Comparison of ENCODE assay signal across 10 cellular contexts in the genomic region with DNA sequence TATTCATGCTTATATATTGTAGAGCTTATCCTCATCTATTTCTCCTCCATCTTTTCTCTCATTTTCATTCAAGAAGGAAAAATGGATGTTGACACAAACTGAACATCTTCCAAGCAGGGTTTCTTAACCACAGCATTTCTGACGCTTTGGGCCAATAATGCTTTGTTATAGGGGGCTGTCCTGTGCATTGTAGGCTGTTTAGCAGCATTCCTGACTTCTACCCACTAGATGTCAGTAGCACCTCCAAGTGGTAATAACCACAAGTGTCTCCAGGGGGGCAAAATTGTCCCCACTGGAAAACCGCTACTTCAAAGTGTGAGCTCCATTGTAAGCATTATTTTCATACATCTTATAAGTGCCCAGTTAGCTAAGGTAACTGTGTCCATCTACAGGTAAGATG. TPM values are rescaled to one million over a fixed set of nuclear protein-coding genes. Genes with fewer than 3 reads are reported as not detected.
DNase-seq lines count a peak whose midpoint lies in the region; ATAC-seq, FAIRE-seq and TF ChIP-seq lines count a peak whose summit lies in the region.
"Had no signal": no experiment of that assay in that cellular context is flagged by ENCODE, and none has a peak within 500 bp of the region (broad histone marks: within the 10 kb centered on the region; RNA-seq: fewer than 3 reads in every experiment).

No MANE protein-coding gene starts in this region.

- DNase-seq in D721Med (ENCODE audit: insufficient read length, low spot score) (no peak), IMR-90 (no peak), islet precursor cell (peak; percentile 54), OCI-M2 (lab: John Stamatoyannopoulos, UW; ENCODE audit: unreplicated experiment) (no peak), NCI-H2196 (lab: John Stamatoyannopoulos, UW; ENCODE audit: unreplicated experiment) (no peak), NCI-H510A treated with DMSO at 0.1 percent for 48 hours (lab: John Stamatoyannopoulos, UW) (no peak)
- DNase-seq: retina had no signal

- H3K14ac ChIP-seq in IMR-90 (replicated peaks; ENCODE audit: low read depth, low read length), result no peak overlapping the region

- no peak overlapping the region for H2AK5ac ChIP-seq in IMR-90 (ENCODE audit: low read depth, low read length)

- no peak overlapping the region for H3K9ac ChIP-seq in IMR-90 (ENCODE audit: low read depth, low read length)

- CTCF ChIA-PET in IMR-90 (lab: Yijun Ruan, JAX), result interaction anchor here (0.7 kb wide), 1 partner anchor 36 kb away, joined by 3 read pairs; no protein-coding TSS in a partner anchor

- H4K20me1 ChIP-seq in IMR-90 (ENCODE audit: insufficient read depth, low read length), result no peaks in the 10 kb centered on the region

- H3K9me3 ChIP-seq in IMR-90 (ENCODE audit: control insufficient read depth, insufficient read depth, low read length), result no peaks in the 10 kb centered on the region

- intact Hi-C loops in IMR-90 (cut with micrococcal nuclease), result no loop called here

- H3K4me1 ChIP-seq in IMR-90 (ENCODE audit: control insufficient read depth, insufficient read depth, low read length), result no peaks in the 10 kb centered on the region; the same call in none of the 2 replicates

- H2BK20ac ChIP-seq in IMR-90 (ENCODE audit: low read depth, low read length), result no peak overlapping the region

- H2BK120ac ChIP-seq in IMR-90 (ENCODE audit: low read depth, low read length), result no peak overlapping the region

- ATAC-seq in IMR-90 (ENCODE audit: low read depth) (peak; percentile 53; the same call in 1 of the 2 replicates), GM18498 (IDR thresholded peaks at IDR 0.05; ENCODE audit: unreplicated experiment) (no peak)

- no peak for TF ChIP-seq POLR2A in IMR-90 (IDR thresholded peaks at IDR 0.05; ENCODE audit: low read depth, low read length)

- no peak overlapping the region for H2AK9ac ChIP-seq in IMR-90 (replicated peaks; ENCODE audit: low read depth, low read length, poor library complexity)

- H3K4ac ChIP-seq in IMR-90 (ENCODE audit: low read depth, low read length), result no peak overlapping the region

- no peak overlapping the region for H3K4me3 ChIP-seq in IMR-90 (ENCODE audit: insufficient read depth, low read depth, low read length)
- no peak overlapping the region for H3K4me3 ChIP-seq in WI38 (ENCODE audit: low read depth, low read length)

- no peaks in the 10 kb centered on the region for H3K9me1 ChIP-seq in IMR-90 (ENCODE audit: insufficient read depth, low read length)

- no peak overlapping the region for H2AFZ ChIP-seq in IMR-90 (replicated peaks; ENCODE audit: low read length, poor library complexity)

- H3K27me3 ChIP-seq in IMR-90 (ENCODE audit: control insufficient read depth, insufficient read depth, low read length), result no peaks in the 10 kb centered on the region

- no peak overlapping the region for H3K23ac ChIP-seq in IMR-90 (ENCODE audit: low read depth, low read length)

- H3K27ac ChIP-seq in IMR-90 (ENCODE audit: insufficient read depth, low read length), result no peak overlapping the region

- peak; percentile 44; the same call in 1 of the 2 replicates for TF ChIP-seq RAD21 in IMR-90 (IDR thresholded peaks at IDR 0.05; ENCODE audit: low read length)

- H3K56ac ChIP-seq in IMR-90 (ENCODE audit: extremely low read depth, insufficient read depth, low read length), result no peak overlapping the region

- in situ Hi-C loops in IMR-90 (cut with MboI; ENCODE audit: low sequenced_read_pairs), result no loop called here

- no peak overlapping the region for H3K4me2 ChIP-seq in IMR-90 (ENCODE audit: low read depth, low read length)

- POLR2A ChIA-PET in IMR-90 (lab: Charles Lee; ENCODE audit: unreplicated experiment), result no interaction called here

- H3K79me1 ChIP-seq in IMR-90 (ENCODE audit: low read depth in 1 of 2, low read length in 2 of 2), result no peaks in the 10 kb centered on the region

- no peak for FAIRE-seq in D721Med (lab: Jason Lieb, UNC)
- FAIRE-seq: islet of Langerhans had no signal

- WGBS in IMR-90 (ENCODE audit: extremely low coverage in 2 of 2, insufficient read length in 1 of 2), 2 experiments, result no CpG with 5 or more reads among the region's 2 CpGs

- H3K18ac ChIP-seq in IMR-90 (ENCODE audit: low read depth, low read length), result no peak overlapping the region

- H2BK15ac ChIP-seq in IMR-90 (ENCODE audit: low read depth, low read length), result no peak overlapping the region

- no peak overlapping the region for H4K5ac ChIP-seq in IMR-90 (ENCODE audit: low read depth, low read length)

- H3K36me3 ChIP-seq in IMR-90 (ENCODE audit: control insufficient read depth, insufficient read depth, low read length), result no peaks in the 10 kb centered on the region

- dilution Hi-C loops in IMR-90 (cut with HindIII; ENCODE audit: low sequenced_read_pairs, unreplicated experiment), result no loop called here

- H4K91ac ChIP-seq in IMR-90 (ENCODE audit: insufficient read depth, low read depth, low read length), result no peak overlapping the region

- no TSS peak for BruUV-seq in IMR-90 (replicated peaks; lab: Mats Ljungman, UMichigan)

- no peak overlapping the region for H4K8ac ChIP-seq in IMR-90 (ENCODE audit: low read depth in 2 of 2, low read length in 2 of 2)

- TF ChIP-seq CTCF in D721Med (IDR thresholded peaks at IDR 0.05; ENCODE audit: insufficient read depth, missing control alignments) (peak; percentile 16), IMR-90 (conservative IDR thresholded peaks at IDR 0.05; ENCODE audit: low read depth, low read length) (peak; percentile 42), WI38 (IDR thresholded peaks at IDR 0.05; ENCODE audit: low read depth, low read length) (peak; percentile 35)

- no peak overlapping the region for H2BK5ac ChIP-seq in IMR-90 (ENCODE audit: low read depth, low read length, poor library complexity, severe bottlenecking)

TF ChIP-seq in IMR-90, 13 proteins besides CTCF, POLR2A, EP300 and RAD21:
- TF ChIP-seq MAFK (IDR thresholded peaks at IDR 0.05; ENCODE audit: low read depth, low read length) (no peak), BHLHE40 (IDR thresholded peaks at IDR 0.05; ENCODE audit: low read depth, low read length) (no peak), SMC3 (IDR thresholded peaks at IDR 0.05; ENCODE audit: low read depth, low read length) (peak; percentile 18; the same call in 1 of the 2 replicates), FOS (IDR thresholded peaks at IDR 0.05; ENCODE audit: low read depth, low read length) (no peak)
- TF ChIP-seq, protein P1, sequence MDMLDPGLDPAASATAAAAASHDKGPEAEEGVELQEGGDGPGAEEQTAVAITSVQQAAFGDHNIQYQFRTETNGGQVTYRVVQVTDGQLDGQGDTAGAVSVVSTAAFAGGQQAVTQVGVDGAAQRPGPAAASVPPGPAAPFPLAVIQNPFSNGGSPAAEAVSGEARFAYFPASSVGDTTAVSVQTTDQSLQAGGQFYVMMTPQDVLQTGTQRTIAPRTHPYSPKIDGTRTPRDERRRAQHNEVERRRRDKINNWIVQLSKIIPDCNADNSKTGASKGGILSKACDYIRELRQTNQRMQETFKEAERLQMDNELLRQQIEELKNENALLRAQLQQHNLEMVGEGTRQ (IDR thresholded peaks at IDR 0.05; ENCODE audit: low read depth, low read length), result no peak

RNA-seq across cellular contexts. Expression of a gene that starts 2.6 kb away (rescaled TPM):
- total RNA-seq in IMR-90 (2012; rRNA removed), result not detected in 2 replicates
- polyA plus RNA-seq in IMR-90 (2012; rRNA removed), result not detected in 2 replicates
- not detected in 2 replicates for polyA plus RNA-seq in IMR-90 (2012; cell fraction: cytosol; rRNA removed)
- not detected in 2 replicates for polyA plus RNA-seq in IMR-90 (2012; cell fraction: nucleus; rRNA removed; ENCODE audit: low replicate concordance)
